22 cellular contexts compared by ENCODE assay signal in the genomic region with DNA sequence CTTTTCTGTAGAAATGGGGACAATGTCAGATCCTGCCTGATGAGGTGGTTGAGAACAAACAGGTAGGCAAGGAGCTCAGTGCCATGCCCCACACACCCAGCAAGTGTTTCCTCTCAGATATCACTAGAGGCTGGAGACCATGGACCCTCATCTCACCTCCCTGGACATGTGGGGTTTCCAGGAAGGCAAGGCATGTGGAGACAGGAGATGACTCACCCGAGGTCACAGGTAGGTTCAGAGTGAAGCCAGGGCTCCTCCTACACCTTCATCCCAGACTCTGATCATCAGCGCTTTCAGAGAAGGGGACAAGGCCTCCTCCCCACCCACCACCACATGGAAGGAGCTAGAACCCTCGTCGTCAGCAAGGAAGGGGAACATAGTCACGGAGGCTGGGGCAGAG.
"Had no signal": no experiment of that assay in that cellular context is flagged by ENCODE, and none has a peak within 500 bp of the region (broad histone marks: within the 10 kb centered on the region; RNA-seq: fewer than 3 reads in every experiment).

No MANE protein-coding gene starts in this region.

- H3K36me3 Mint-ChIP-seq: memory B cell; natural killer cell treated with Interleukin-12 subunit alpha and Interleukin-12 subunit beta and Interleukin-15 and Interleukin-18, amount 100 ng/mL, for 72 hours had no signal

- FAIRE-seq: endothelial cell of umbilical vein, frontal cortex had no signal

- H3K27me3 ChIP-seq: body of pancreas, ovary, right atrium auricular region, uterus had no signal

- H3K4me3 ChIP-seq: body of pancreas, ovary, psoas muscle, right atrium auricular region, transverse colon, uterus had no signal

- H3K4me3 Mint-ChIP-seq: activated CD4-positive, alpha-beta T cell treated with anti-CD3 and anti-CD28 coated beads, Interleukin-2, amount 10 ng/mL, durations not matched to agents 7 days and 5 days; memory B cell; natural killer cell treated with Interleukin-12 subunit alpha and Interleukin-12 subunit beta and Interleukin-15 and Interleukin-18, amount 100 ng/mL, for 72 hours had no signal

- H3K36me3 ChIP-seq: neutrophil, ovary, right atrium auricular region, transverse colon, uterus had no signal

- H3K9me3 Mint-ChIP-seq: memory B cell; natural killer cell treated with Interleukin-12 subunit alpha and Interleukin-12 subunit beta and Interleukin-15 and Interleukin-18, amount 100 ng/mL, for 72 hours had no signal

- H3K27ac Mint-ChIP-seq: memory B cell; natural killer cell treated with Interleukin-12 subunit alpha and Interleukin-12 subunit beta and Interleukin-15 and Interleukin-18, amount 100 ng/mL, for 72 hours had no signal

- DNase-seq: activated CD4-positive, alpha-beta T cell treated with anti-CD3 and anti-CD28 coated beads, Interleukin-2, amount 10 ng/mL, durations not matched to agents 7 days and 5 days; activated naive CD4-positive, alpha-beta T cell treated with Interleukin-2 at 50 U/mL for 16 hours; activated T-cell treated with anti-CD3 and anti-CD28 coated beads, Interleukin-2, amount 50 U/mL, for 1 hour; anterior cingulate cortex; body of pancreas; caudate nucleus; dermis blood vessel endothelial cell; effector memory CD4-positive, alpha-beta T cell; hippocampal formation; left cardiac atrium; stimulated activated CD4-positive, alpha-beta T cell treated with anti-CD3 and anti-CD28 coated beads, Interleukin-12 subunit alpha, Interleukin-12 subunit beta, amount 100 ng/mL, for 4 hours; stimulated activated CD4-positive, alpha-beta T cell treated with anti-CD3 and anti-CD28 coated beads, Interleukin-4, amount 100 ng/mL, for 4 hours; transverse colon; uterus had no signal
